10 cellular contexts compared by ENCODE assay signal in the genomic region with DNA sequence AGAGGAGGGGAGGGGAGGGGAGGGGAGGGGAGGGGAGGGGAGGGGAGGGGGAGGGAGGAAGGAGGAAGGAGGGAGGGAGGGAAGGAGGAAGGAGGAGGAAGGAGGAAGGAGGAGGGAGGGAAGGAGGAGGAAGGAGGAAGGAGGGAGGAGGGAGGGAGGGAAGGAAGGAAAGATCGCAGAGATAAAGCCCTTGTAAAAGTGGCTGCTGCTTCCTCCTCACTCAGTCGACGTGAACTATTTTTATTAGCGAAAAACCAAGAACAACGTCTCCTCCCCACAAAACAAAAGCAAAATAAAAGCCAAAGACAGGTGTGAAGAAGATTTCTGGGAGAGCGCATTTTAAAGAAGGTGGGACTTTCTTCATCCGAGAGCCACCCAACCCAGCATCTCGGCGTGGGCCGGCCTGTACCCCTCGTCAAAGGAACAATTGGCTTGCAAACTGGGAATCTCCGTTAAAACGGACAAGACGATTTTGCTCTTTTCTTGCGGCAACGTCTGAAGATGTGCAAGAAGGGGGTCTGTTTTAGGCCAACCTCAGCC. TPM values are rescaled to one million over a fixed set of nuclear protein-coding genes. Genes with fewer than 3 reads are reported as not detected.
DNase-seq lines count a peak whose midpoint lies in the region; ATAC-seq, FAIRE-seq and TF ChIP-seq lines count a peak whose summit lies in the region.
"Had no signal": no experiment of that assay in that cellular context is flagged by ENCODE, and none has a peak within 500 bp of the region (broad histone marks: within the 10 kb centered on the region; RNA-seq: fewer than 3 reads in every experiment).

No MANE protein-coding gene starts in this region.

- H3K4me3 Mint-ChIP-seq in activated naive CD8-positive, alpha-beta T cell treated with anti-CD3 and anti-CD28 coated beads for 36 hours = no peak overlapping the region

- H3K27me3 Mint-ChIP-seq in activated naive CD8-positive, alpha-beta T cell treated with anti-CD3 and anti-CD28 coated beads for 36 hours = no peaks in the 10 kb centered on the region

- H3K27ac Mint-ChIP-seq in activated naive CD8-positive, alpha-beta T cell treated with anti-CD3 and anti-CD28 coated beads for 36 hours = peak overlapping the region; percentile 12

- H3K36me3 ChIP-seq in upper lobe of right lung = no peaks in the 10 kb centered on the region
- no peaks in the 10 kb centered on the region for H3K36me3 ChIP-seq in suprapubic skin

- TF ChIP-seq EP300 in suprapubic skin (IDR thresholded peaks at IDR 0.05) = no peak

- peak overlapping the region; percentile 16 for H3K27ac ChIP-seq in right cardiac atrium (ENCODE audit: low read length)
- H3K27ac ChIP-seq in upper lobe of right lung = no peak overlapping the region
- H3K27ac ChIP-seq in suprapubic skin = no peak overlapping the region

- H3K4me1 Mint-ChIP-seq in activated naive CD8-positive, alpha-beta T cell treated with anti-CD3 and anti-CD28 coated beads for 36 hours = peaks cover 20% of the 10 kb centered on the region

- TF ChIP-seq CTCF in upper lobe of right lung (IDR thresholded peaks at IDR 0.05) (no peak), suprapubic skin (IDR thresholded peaks at IDR 0.05) (no peak)

- no peak for DNase-seq in right cardiac atrium
- no peak for DNase-seq in left cardiac atrium
- no peak for DNase-seq in activated naive CD8-positive, alpha-beta T cell treated with anti-CD3 and anti-CD28 coated beads for 36 hours
- peak; percentile 39 for DNase-seq in upper lobe of right lung
- no peak for DNase-seq in suprapubic skin (ENCODE audit: low spot score in 2 of 2)
- DNase-seq in HTR-8/SVneo (ENCODE audit: insufficient read length, low spot score) = no peak
- DNase-seq: Caco-2, NCI-H446 had no signal

- peaks cover 24% of the 10 kb centered on the region for H3K36me3 Mint-ChIP-seq in activated naive CD8-positive, alpha-beta T cell treated with anti-CD3 and anti-CD28 coated beads for 36 hours

- intact Hi-C loops in right cardiac atrium (cut with DNase I) (no loop called here), left cardiac atrium (cut with DNase I) (no loop called here), upper lobe of right lung (cut with DNase I) (no loop called here)

- H3K9me3 ChIP-seq in right cardiac atrium (ENCODE audit: control insufficient read depth, low read length) (no peaks in the 10 kb centered on the region), upper lobe of right lung (no peaks in the 10 kb centered on the region), suprapubic skin (no peaks in the 10 kb centered on the region)
- H3K9me3 ChIP-seq: Caco-2 had no signal

- no peak overlapping the region for H3K4me3 ChIP-seq in right cardiac atrium (ENCODE audit: low read length)
- no peak overlapping the region for H3K4me3 ChIP-seq in upper lobe of right lung
- H3K4me3 ChIP-seq in suprapubic skin = no peak overlapping the region

- WGBS in right cardiac atrium = 28% methylated on average over 16 of the region's 16 CpGs
- WGBS in suprapubic skin = 41% methylated on average over 16 of the region's 16 CpGs

- FAIRE-seq in HTR-8/SVneo (lab: Jason Lieb, UNC) = no peak

- no peak for ATAC-seq in right cardiac atrium
- ATAC-seq in left cardiac atrium = no peak
- peak; percentile 7 for ATAC-seq in HG03135 (IDR thresholded peaks at IDR 0.05; ENCODE audit: unreplicated experiment)
- no peak for ATAC-seq in upper lobe of right lung
- no peak for ATAC-seq in HG02981 (IDR thresholded peaks at IDR 0.05; ENCODE audit: unreplicated experiment)

- H3K9me3 Mint-ChIP-seq in activated naive CD8-positive, alpha-beta T cell treated with anti-CD3 and anti-CD28 coated beads for 36 hours = peaks cover 9% of the 10 kb centered on the region

- H3K27me3 ChIP-seq in right cardiac atrium (ENCODE audit: control insufficient read depth, insufficient read depth) (no peaks in the 10 kb centered on the region), upper lobe of right lung (no peaks in the 10 kb centered on the region), suprapubic skin (no peaks in the 10 kb centered on the region)

- TF ChIP-seq POLR2A in suprapubic skin (IDR thresholded peaks at IDR 0.05) = no peak

- no peaks in the 10 kb centered on the region for H3K4me1 ChIP-seq in right cardiac atrium (ENCODE audit: control insufficient read depth, insufficient read depth, low read length)
- no peaks in the 10 kb centered on the region for H3K4me1 ChIP-seq in upper lobe of right lung
- H3K4me1 ChIP-seq in suprapubic skin = peaks cover 5% of the 10 kb centered on the region
- H3K4me1 ChIP-seq: Caco-2 had no signal

RNA-seq across cellular contexts. Expression of a gene that starts 40.7 kb away (rescaled TPM):
- total RNA-seq in right cardiac atrium (10 to 100 TPM; 30.3 to 34.4 (median 34.1) TPM), left cardiac atrium (10 to 100 TPM; 26.4 to 27.7 TPM), upper lobe of right lung (23.8 TPM), suprapubic skin (10 to 100 TPM; 19.4 to 27.7 (median 24.4) TPM)
- polyA plus RNA-seq in right cardiac atrium = 27.7 TPM
- 10 to 100 TPM; 29.4 to 30.5 TPM for total RNA-seq in activated naive CD8-positive, alpha-beta T cell treated with anti-CD3 and anti-CD28 coated beads for 36 hours

RNA-seq across cellular contexts. Expression of a gene that starts 43.6 kb away (rescaled TPM):
- total RNA-seq in right cardiac atrium (1 to 10 TPM; 1.6 to 3.8 (median 2.2) TPM), left cardiac atrium (1 to 10 TPM; 1.8 to 3.0 TPM), upper lobe of right lung (3.1 TPM), suprapubic skin (under 1 TPM in 1 of 4 donors, not detected in 3; 0.25 TPM)
- polyA plus RNA-seq in right cardiac atrium = 2.2 TPM
- 10 to 100 TPM; 12.5 to 13.3 TPM for total RNA-seq in activated naive CD8-positive, alpha-beta T cell treated with anti-CD3 and anti-CD28 coated beads for 36 hours
- total RNA-seq: Caco-2 had no signal
